Comparison of ENCODE assay signal across 25 cellular contexts in genomic region chr17:30534938-30535921, GRCh38.
"Had no signal": no experiment of that assay in that cellular context is flagged by ENCODE, and none has a peak within 500 bp of the region (broad histone marks: within the 10 kb centered on the region; RNA-seq: fewer than 3 reads in every experiment).

No MANE protein-coding gene starts in this region.

- H3K27ac Mint-ChIP-seq: activated B cell treated with CpG ODN at 0.5 μM for 24 hours; activated CD4-positive, alpha-beta T cell treated with anti-CD3 and anti-CD28 coated beads, Interleukin-2, amount 10 ng/mL, durations not matched to agents 24 days and 14 days; activated CD8-positive, alpha-beta memory T cell treated with anti-CD3 and anti-CD28 coated beads, Interleukin-2, amount 10 ng/mL, durations not matched to agents 7 days and 5 days; activated naive CD4-positive, alpha-beta T cell treated with anti-CD3 and anti-CD28 coated beads, Interleukin-2, amount 50 U/mL, for 24 hours; activated T-cell treated with anti-CD3 and anti-CD28 coated beads, Interleukin-2, amount 50 U/mL, for 24 hours; activated T-helper 1 cell treated with anti-CD3 and anti-CD28 coated beads, Interleukin-12 subunit alpha, Interleukin-12 subunit beta, Interleukin-2, Interleukin-4 antibody, amounts not matched to agents 30 ng/mL and 10 ng/mL and 1 ng/mL, durations not matched to agents 14 hours and 24 hours and 36 hours; T-helper 17 cell had no signal

- H3K9me3 ChIP-seq: breast epithelium had no signal

- H3K4me3 ChIP-seq: breast epithelium had no signal

- H3K36me3 Mint-ChIP-seq: activated CD8-positive, alpha-beta memory T cell treated with anti-CD3 and anti-CD28 coated beads, Interleukin-2, amount 10 ng/mL, durations not matched to agents 7 days and 5 days; activated naive CD4-positive, alpha-beta T cell treated with anti-CD3 and anti-CD28 coated beads, Interleukin-2, amount 50 U/mL, for 24 hours had no signal

- H3K36me3 ChIP-seq: breast epithelium had no signal

- H3K4me3 Mint-ChIP-seq: activated B cell treated with CpG ODN at 0.5 μM for 24 hours; activated CD4-positive, alpha-beta T cell treated with anti-CD3 and anti-CD28 coated beads, Interleukin-2, amount 10 ng/mL, durations not matched to agents 24 days and 14 days; activated CD8-positive, alpha-beta memory T cell treated with anti-CD3 and anti-CD28 coated beads, Interleukin-2, amount 10 ng/mL, durations not matched to agents 7 days and 5 days; activated naive CD4-positive, alpha-beta T cell treated with anti-CD3 and anti-CD28 coated beads, Interleukin-2, amount 50 U/mL, for 24 hours; activated T-cell treated with anti-CD3 and anti-CD28 coated beads, Interleukin-2, amount 50 U/mL, for 24 hours; activated T-helper 1 cell treated with anti-CD3 and anti-CD28 coated beads, Interleukin-12 subunit alpha, Interleukin-12 subunit beta, Interleukin-2, Interleukin-4 antibody, amounts not matched to agents 30 ng/mL and 10 ng/mL and 1 ng/mL, durations not matched to agents 14 hours and 24 hours and 36 hours; central memory CD8-positive, alpha-beta T cell; T-helper 17 cell had no signal

- H3K4me1 ChIP-seq: breast epithelium had no signal

- ATAC-seq: activated CD8-positive, alpha-beta memory T cell treated with anti-CD3 and anti-CD28 coated beads, Interleukin-2, amount 10 ng/mL, durations not matched to agents 7 days and 5 days; PC-3; T-helper 17 cell had no signal

- H3K27ac ChIP-seq: breast epithelium had no signal

- H3K4me1 Mint-ChIP-seq: activated CD4-positive, alpha-beta T cell treated with anti-CD3 and anti-CD28 coated beads, Interleukin-2, amount 10 ng/mL, durations not matched to agents 24 days and 14 days; activated CD8-positive, alpha-beta memory T cell treated with anti-CD3 and anti-CD28 coated beads, Interleukin-2, amount 10 ng/mL, durations not matched to agents 7 days and 5 days; activated naive CD4-positive, alpha-beta T cell treated with anti-CD3 and anti-CD28 coated beads, Interleukin-2, amount 50 U/mL, for 24 hours; central memory CD8-positive, alpha-beta T cell; T-helper 17 cell had no signal

- DNase-seq: activated B cell treated with CpG ODN at 0.5 μM for 24 hours; activated CD4-positive, alpha-beta T cell treated with anti-CD3 and anti-CD28 coated beads for 1 hour; activated CD4-positive, alpha-beta T cell treated with anti-CD3 and anti-CD28 coated beads, Interleukin-2, amount 10 ng/mL, durations not matched to agents 24 days and 14 days; activated CD4-positive, alpha-beta T cell treated with anti-CD3 and anti-CD28 coated beads, Interleukin-2, amount 50 U/mL, for 48 hours; activated CD8-positive, alpha-beta memory T cell treated with anti-CD3 and anti-CD28 coated beads, Interleukin-2, amount 10 ng/mL, durations not matched to agents 7 days and 5 days; activated effector memory CD4-positive, alpha-beta T cell treated with Interleukin-2 at 50 U/mL for 16 hours; activated naive CD4-positive, alpha-beta T cell; activated T-cell treated with anti-CD3 and anti-CD28 coated beads, Interleukin-2, amount 50 U/mL, for 24 hours; Karpas-422; MM.1S; NCI-H1105; NCI-H1436; NCI-H187; NCI-H2081; NCI-H510A treated with DMSO at 0.1 percent for 48 hours; NCI-H69; NK-92 treated with Interleukin-12 subunit alpha and Interleukin-12 subunit beta, amount 100 ng/mL, for 24 hours; PC-3; SIG-M5; T-helper 17 cell; T-helper 9 cell had no signal

- H3K27me3 Mint-ChIP-seq: activated B cell treated with CpG ODN at 0.5 μM for 24 hours; activated CD4-positive, alpha-beta T cell treated with anti-CD3 and anti-CD28 coated beads, Interleukin-2, amount 10 ng/mL, durations not matched to agents 24 days and 14 days; activated CD8-positive, alpha-beta memory T cell treated with anti-CD3 and anti-CD28 coated beads, Interleukin-2, amount 10 ng/mL, durations not matched to agents 7 days and 5 days; activated naive CD4-positive, alpha-beta T cell treated with anti-CD3 and anti-CD28 coated beads, Interleukin-2, amount 50 U/mL, for 24 hours; activated T-cell treated with anti-CD3 and anti-CD28 coated beads, Interleukin-2, amount 50 U/mL, for 24 hours; central memory CD8-positive, alpha-beta T cell; T-helper 17 cell had no signal

- H3K9me3 Mint-ChIP-seq: activated B cell treated with CpG ODN at 0.5 μM for 24 hours; activated CD4-positive, alpha-beta T cell treated with anti-CD3 and anti-CD28 coated beads, Interleukin-2, amount 10 ng/mL, durations not matched to agents 24 days and 14 days; activated naive CD4-positive, alpha-beta T cell treated with anti-CD3 and anti-CD28 coated beads, Interleukin-2, amount 50 U/mL, for 24 hours; activated T-cell treated with anti-CD3 and anti-CD28 coated beads, Interleukin-2, amount 50 U/mL, for 24 hours; activated T-helper 1 cell treated with anti-CD3 and anti-CD28 coated beads, Interleukin-12 subunit alpha, Interleukin-12 subunit beta, Interleukin-2, Interleukin-4 antibody, amounts not matched to agents 30 ng/mL and 10 ng/mL and 1 ng/mL, durations not matched to agents 14 hours and 24 hours and 36 hours; central memory CD8-positive, alpha-beta T cell had no signal

- H3K27me3 ChIP-seq: breast epithelium had no signal
